Comparison of ENCODE assay signal across 25 cellular contexts in the genomic region with DNA sequence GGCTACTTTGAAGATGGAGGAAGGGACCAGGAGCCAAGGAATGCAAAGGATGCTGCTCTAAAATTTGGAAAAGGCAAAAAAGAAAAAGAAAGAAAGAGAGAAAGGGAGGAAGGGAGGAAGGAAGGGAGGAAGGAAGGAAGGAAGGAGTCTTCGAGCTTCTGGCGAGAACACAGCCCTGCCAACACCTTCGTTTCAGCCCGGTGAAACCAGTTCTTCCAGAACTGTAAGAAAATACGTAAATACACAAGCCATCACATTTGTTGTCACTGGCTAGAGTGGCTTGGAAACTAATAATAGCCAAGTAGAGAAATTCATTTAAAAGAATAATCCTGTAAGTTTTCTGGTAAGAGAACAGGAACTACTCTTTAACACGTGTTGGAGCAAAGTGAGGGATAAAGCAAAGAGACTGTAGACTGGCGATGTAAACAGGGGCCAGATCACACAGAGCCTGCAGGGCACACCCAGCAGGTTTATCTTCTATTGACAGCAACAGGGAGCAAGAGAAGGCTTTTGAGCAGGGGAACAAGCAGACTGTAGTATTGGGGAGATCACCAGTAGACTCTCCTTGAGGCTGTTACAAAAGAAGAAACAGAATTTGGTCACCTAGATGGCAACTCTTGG.
A peak's percentile ranks its signal among the peaks of the same experiment; 100 is the strongest.
DNase-seq lines count a peak whose midpoint lies in the region; ATAC-seq and TF ChIP-seq lines count a peak whose summit lies in the region.
"Had no signal": no experiment of that assay in that cellular context is flagged by ENCODE, and none has a peak within 500 bp of the region (broad histone marks: within the 10 kb centered on the region; RNA-seq: fewer than 3 reads in every experiment).

No MANE protein-coding gene starts in this region.

- H3K9me3 Mint-ChIP-seq in progenitor cell of endocrine pancreas (ENCODE audit: low read depth) = peaks cover 8% of the 10 kb centered on the region
- H3K9me3 Mint-ChIP-seq in natural killer cell treated with Interleukin-12 subunit alpha and Interleukin-12 subunit beta and Interleukin-15 and Interleukin-18, amount 100 ng/mL, for 72 hours = no peaks in the 10 kb centered on the region
- H3K9me3 Mint-ChIP-seq: CD4-positive, alpha-beta T cell had no signal

- H3K36me3 Mint-ChIP-seq in progenitor cell of endocrine pancreas (ENCODE audit: insufficient read depth) = no peaks in the 10 kb centered on the region
- no peaks in the 10 kb centered on the region for H3K36me3 Mint-ChIP-seq in natural killer cell treated with Interleukin-12 subunit alpha and Interleukin-12 subunit beta and Interleukin-15 and Interleukin-18, amount 100 ng/mL, for 72 hours
- H3K36me3 Mint-ChIP-seq: IgD-negative memory B cell had no signal

- H3K27me3 Mint-ChIP-seq in progenitor cell of endocrine pancreas = peaks cover 16% of the 10 kb centered on the region
- peaks cover 24 to 50% of the 10 kb centered on the region in 2 donors for H3K27me3 Mint-ChIP-seq in natural killer cell treated with Interleukin-12 subunit alpha and Interleukin-12 subunit beta and Interleukin-15 and Interleukin-18, amount 100 ng/mL, for 72 hours

- H3K36me3 ChIP-seq in mammary epithelial cell (ENCODE audit: insufficient read depth, low read length) = no peaks in the 10 kb centered on the region
- H3K36me3 ChIP-seq in osteoblast (ENCODE audit: insufficient read depth, low read length) = no peaks in the 10 kb centered on the region
- H3K36me3 ChIP-seq: BLaER1 had no signal

- no peak for TF ChIP-seq CTCF in mammary epithelial cell (conservative IDR thresholded peaks at IDR 0.05 in 1 of 2, IDR thresholded peaks at IDR 0.05 in 1 of 2; ENCODE audit: extremely low read depth in 1 of 2, insufficient read depth in 1 of 2, low read depth in 1 of 2, low read length in 2 of 2)
- TF ChIP-seq CTCF in VCaP (conservative IDR thresholded peaks at IDR 0.05) = no peak
- TF ChIP-seq CTCF in progenitor cell of endocrine pancreas (IDR thresholded peaks at IDR 0.05; ENCODE audit: unreplicated experiment) = no peak
- no peak for TF ChIP-seq CTCF in osteoblast (IDR thresholded peaks at IDR 0.05; ENCODE audit: extremely low read depth, low read depth, low read length)

- no peak overlapping the region for H2AFZ ChIP-seq in mammary epithelial cell (ENCODE audit: low read depth, low read length)
- H2AFZ ChIP-seq in osteoblast (ENCODE audit: low read length) = no peak overlapping the region

- intact Hi-C loops in mammary epithelial cell (cut with micrococcal nuclease) = no loop called here

- H3K79me2 ChIP-seq in mammary epithelial cell (ENCODE audit: insufficient read depth, low read length) (no peaks in the 10 kb centered on the region), osteoblast (ENCODE audit: insufficient read depth, low read length) (no peaks in the 10 kb centered on the region)

- H3K9me3 ChIP-seq in mammary epithelial cell (replicated peaks; ENCODE audit: insufficient read depth, low read length) (no peaks in the 10 kb centered on the region), osteoblast (ENCODE audit: low read depth, low read length) (no peaks in the 10 kb centered on the region)
- H3K9me3 ChIP-seq: BLaER1 had no signal

- no peak overlapping the region for H3K27ac ChIP-seq in mammary epithelial cell (ENCODE audit: insufficient read depth, low read depth, low read length)
- H3K27ac ChIP-seq in VCaP = peak overlapping the region; percentile 68
- H3K27ac ChIP-seq in osteoblast (ENCODE audit: low read depth, low read length) = no peak overlapping the region
- H3K27ac ChIP-seq: BLaER1, KMS-11, SK-N-MC had no signal

- in situ Hi-C loops in T47D (cut with HindIII; ENCODE audit: low pct_unique_long_range_greater_than_20kb, low sequenced_read_pairs) (no loop called here), mammary epithelial cell (cut with MboI; ENCODE audit: low sequenced_read_pairs in 2 of 2) (no loop called here)

- CTCF ChIA-PET in mammary epithelial cell (lab: Charles Lee; ENCODE audit: low non-redundant PET) = no interaction called here

- 18% methylated on average over 7 of the region's 7 CpGs for WGBS in mammary epithelial cell (ENCODE audit: low coverage, missing lambda C conversion rate)

- H3K4me3 ChIP-seq in mammary epithelial cell (replicated peaks in 1 of 3; ENCODE audit: insufficient read depth in 1 of 3, low read depth in 2 of 3, low read length in 3 of 3) = no peak overlapping the region
- no peak overlapping the region for H3K4me3 ChIP-seq in osteoblast (ENCODE audit: insufficient read depth, low read length)
- H3K4me3 ChIP-seq: BLaER1, GM12878, SK-N-MC had no signal

- H3K4me3 Mint-ChIP-seq in progenitor cell of endocrine pancreas (ENCODE audit: low read depth) = peak overlapping the region; percentile 17
- no peak overlapping the region for H3K4me3 Mint-ChIP-seq in natural killer cell treated with Interleukin-12 subunit alpha and Interleukin-12 subunit beta and Interleukin-15 and Interleukin-18, amount 100 ng/mL, for 72 hours
- H3K4me3 Mint-ChIP-seq: CD4-positive, alpha-beta T cell; IgD-negative memory B cell had no signal

- no TSS peak for BruUV-seq in mammary epithelial cell (replicated peaks; lab: Mats Ljungman, UMichigan)

- no peak overlapping the region for H3K4me2 ChIP-seq in mammary epithelial cell (ENCODE audit: insufficient read depth, low read depth, low read length)
- no peak overlapping the region for H3K4me2 ChIP-seq in osteoblast (ENCODE audit: insufficient read depth, low read length)
- H3K4me2 ChIP-seq: BLaER1, KMS-11 had no signal

- H3K9ac ChIP-seq in mammary epithelial cell (ENCODE audit: insufficient read depth, low read length) = no peak overlapping the region
- H3K9ac ChIP-seq: BLaER1, KMS-11 had no signal

- H3K27ac Mint-ChIP-seq in progenitor cell of endocrine pancreas = no peak overlapping the region
- H3K27ac Mint-ChIP-seq in natural killer cell treated with Interleukin-12 subunit alpha and Interleukin-12 subunit beta and Interleukin-15 and Interleukin-18, amount 100 ng/mL, for 72 hours = no peak overlapping the region
- H3K27ac Mint-ChIP-seq: CD4-positive, alpha-beta T cell; IgD-negative memory B cell had no signal

- ATAC-seq in natural killer cell treated with Interleukin-12 subunit alpha and Interleukin-12 subunit beta and Interleukin-15 and Interleukin-18, amount 100 ng/mL, for 72 hours = no peak
- no peak for ATAC-seq in GM21737 (IDR thresholded peaks at IDR 0.05; ENCODE audit: unreplicated experiment)
- ATAC-seq: GM12878 had no signal

- DNase-seq in T47D (ENCODE audit: low read depth in 1 of 2, low spot score in 1 of 2) = peak; percentile 39 to 92
- no peak for DNase-seq in mammary epithelial cell
- DNase-seq in progenitor cell of endocrine pancreas (ENCODE audit: low spot score, unreplicated experiment) = no peak
- DNase-seq in osteoblast (ENCODE audit: insufficient read length, low spot score, missing footprints) = no peak
- DNase-seq in natural killer cell treated with Interleukin-12 subunit alpha and Interleukin-12 subunit beta and Interleukin-15 and Interleukin-18, amount 100 ng/mL, for 72 hours (ENCODE audit: low spot score) = no peak
- no peak for DNase-seq in SHP77 (lab: John Stamatoyannopoulos, UW)
- DNase-seq: CD4-positive, alpha-beta T cell; GDM1; HCEC 1CT; NCI-H1048; NCI-H1417; NCI-H1694; NCI-H2029 treated with DMSO at 0.1 percent for 48 hours; NCI-H226; NCI-H524 treated with DMSO at 0.1 percent for 48 hours; NCI-H774; Right ventricle myocardium superior; RPMI8226 had no signal

- peaks cover 8% of the 10 kb centered on the region for H3K4me1 Mint-ChIP-seq in progenitor cell of endocrine pancreas (ENCODE audit: low read depth)
- H3K4me1 Mint-ChIP-seq in natural killer cell treated with Interleukin-12 subunit alpha and Interleukin-12 subunit beta and Interleukin-15 and Interleukin-18, amount 100 ng/mL, for 72 hours (ENCODE audit: low read depth in 2 of 2) = no peaks in the 10 kb centered on the region
- H3K4me1 Mint-ChIP-seq: IgD-negative memory B cell had no signal

- H3K27me3 ChIP-seq in mammary epithelial cell (ENCODE audit: insufficient read depth, low read length) (peaks cover 14% of the 10 kb centered on the region), osteoblast (ENCODE audit: insufficient read depth, low read length) (no peaks in the 10 kb centered on the region)
- H3K27me3 ChIP-seq: BLaER1 had no signal

- H3K4me1 ChIP-seq in mammary epithelial cell (ENCODE audit: insufficient read depth, low read length) (no peaks in the 10 kb centered on the region), osteoblast (ENCODE audit: insufficient read depth, low read length) (no peaks in the 10 kb centered on the region)

- dilution Hi-C loops in mammary epithelial cell (cut with HindIII; ENCODE audit: low sequenced_read_pairs) = no loop called here

- no peaks in the 10 kb centered on the region for H4K20me1 ChIP-seq in mammary epithelial cell (ENCODE audit: insufficient read depth, low read length)
- H4K20me1 ChIP-seq in osteoblast (ENCODE audit: insufficient read depth, low read length) = no peaks in the 10 kb centered on the region
- H4K20me1 ChIP-seq: BLaER1 had no signal

Comparison
In these comparisons a context has a peak if more than half of its experiments do, and no peak if none do; other contexts are left out.
1. DNase-seq: peak in T47D (2 of 2); none in mammary epithelial cell (single experiment), progenitor cell of endocrine pancreas (single experiment), osteoblast (single experiment), natural killer cell treated with Interleukin-12 subunit alpha and Interleukin-12 subunit beta and Interleukin-15 and Interleukin-18, amount 100 ng/mL, for 72 hours (single experiment) and SHP77 (0 of 2).